In genomic region chr7:75652788-75653187, GRCh38 we compare ENCODE assay signal across 23 cellular contexts.
"Had no signal": no experiment of that assay in that cellular context is flagged by ENCODE, and none has a peak within 500 bp of the region (broad histone marks: within the 10 kb centered on the region; RNA-seq: fewer than 3 reads in every experiment).

No MANE protein-coding gene starts in this region.

- ATAC-seq: effector memory CD8-positive, alpha-beta T cell; gastroesophageal sphincter; left lobe of liver; mucosa of descending colon; naive thymus-derived CD8-positive, alpha-beta T cell; psoas muscle; sciatic nerve; stimulated activated memory B cell treated with anti-CD40 and anti-IgM and Interleukin-4, amounts not matched to agents 10 μg/mL and 1 μg/mL and 100 μg/mL, for 72 hours; upper lobe of right lung had no signal

- DNase-seq: effector memory CD8-positive, alpha-beta T cell; esophagus squamous epithelium; foreskin fibroblast; glutamatergic neuron; islet precursor cell; mammary epithelial cell; mucosa of descending colon; naive thymus-derived CD8-positive, alpha-beta T cell; psoas muscle; retina; spleen; stimulated activated CD4-positive, alpha-beta T cell treated with anti-CD3 and anti-CD28 coated beads, Interleukin-15, amount 100 ng/mL, for 24 hours; stimulated activated CD4-positive, alpha-beta T cell treated with anti-CD3 and anti-CD28 coated beads, Interleukin-1b, Interleukin-23, amount 100 ng/mL, for 48 hours; stimulated activated CD4-positive, alpha-beta T cell treated with anti-CD3 and anti-CD28 coated beads, Interleukin-4, amount 100 ng/mL, for 24 hours; testis; upper lobe of right lung had no signal

- H3K9me3 ChIP-seq: esophagus squamous epithelium, gastroesophageal sphincter, mucosa of descending colon, neutrophil, psoas muscle, spleen, testis, tibial nerve, upper lobe of right lung, vagina had no signal

- H3K27me3 ChIP-seq: esophagus squamous epithelium, gastroesophageal sphincter, spleen, testis, tibial nerve, upper lobe of right lung, vagina had no signal

- H3K4me3 ChIP-seq: esophagus squamous epithelium, gastroesophageal sphincter, mucosa of descending colon, psoas muscle, spleen, testis, tibial nerve, upper lobe of right lung, vagina had no signal

- H3K36me3 ChIP-seq: esophagus squamous epithelium, gastroesophageal sphincter, neutrophil, spleen, upper lobe of right lung, vagina had no signal

- H3K27ac ChIP-seq: esophagus squamous epithelium, gastroesophageal sphincter, neutrophil, psoas muscle, spleen, testis, tibial nerve, upper lobe of right lung, vagina had no signal
